1 cellular context compared by ENCODE assay signal in the genomic region with DNA sequence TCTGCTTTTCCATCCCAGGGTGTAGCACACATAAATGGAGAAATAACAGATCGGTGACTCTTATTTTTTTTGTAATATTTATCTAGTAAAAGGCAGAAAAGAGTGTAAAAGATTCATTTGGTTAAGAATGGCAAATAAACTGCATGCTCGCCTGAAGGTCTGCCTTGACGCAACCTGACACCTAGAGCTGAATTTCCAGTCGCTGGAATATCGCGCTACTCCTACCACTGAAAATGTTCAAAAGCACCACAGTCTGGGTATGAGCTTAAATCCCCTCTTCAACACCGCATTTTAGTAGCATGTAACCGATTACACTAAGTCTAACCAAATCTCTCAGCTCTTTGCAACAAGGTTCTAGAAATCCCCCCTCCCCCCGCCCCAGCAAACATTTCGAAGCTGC.
TF ChIP-seq lines count a peak whose summit lies in the region.

No MANE protein-coding gene starts in this region.

TF ChIP-seq in H1, 55 proteins besides CTCF, POLR2A, EP300 and RAD21:
- TF ChIP-seq TCF12 (IDR thresholded peaks at IDR 0.05; ENCODE audit: low read depth, low read length) (no peak), SUZ12 (IDR thresholded peaks at IDR 0.05; ENCODE audit: low read length) (no peak), SIX5 (IDR thresholded peaks at IDR 0.05; ENCODE audit: low read depth, low read length) (no peak), BRCA1 (IDR thresholded peaks at IDR 0.05; ENCODE audit: low read depth, low read length) (no peak), EZH2 (IDR thresholded peaks at IDR 0.05; ENCODE audit: low read depth, low read length, severe bottlenecking) (no peak)
- TF ChIP-seq, protein P1, sequence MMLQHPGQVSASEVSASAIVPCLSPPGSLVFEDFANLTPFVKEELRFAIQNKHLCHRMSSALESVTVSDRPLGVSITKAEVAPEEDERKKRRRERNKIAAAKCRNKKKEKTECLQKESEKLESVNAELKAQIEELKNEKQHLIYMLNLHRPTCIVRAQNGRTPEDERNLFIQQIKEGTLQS (IDR thresholded peaks at IDR 0.05; ENCODE audit: insufficient read depth, low read depth, low read length): no peak
